27 cellular contexts compared by ENCODE assay signal in the genomic region with DNA sequence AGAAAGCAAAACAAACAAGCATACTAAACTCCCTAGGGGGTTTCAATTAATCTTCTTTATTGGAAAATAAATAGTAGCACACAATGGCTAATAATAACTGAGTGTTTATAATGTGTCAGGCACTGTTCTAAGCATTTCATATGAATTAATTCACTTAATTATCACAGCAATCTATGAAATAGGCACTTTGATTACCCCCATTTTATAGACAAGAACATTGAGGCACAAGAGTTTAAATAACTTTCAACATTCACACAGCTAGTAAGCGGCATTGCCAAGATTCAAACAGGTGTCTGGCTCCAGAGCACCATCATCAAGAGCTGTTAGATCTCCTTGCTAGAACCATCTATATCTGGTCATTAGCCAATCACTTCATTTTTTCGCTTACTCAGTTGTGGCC.
"Had no signal": no experiment of that assay in that cellular context is flagged by ENCODE, and none has a peak within 500 bp of the region (broad histone marks: within the 10 kb centered on the region; RNA-seq: fewer than 3 reads in every experiment).

No MANE protein-coding gene starts in this region.

- H3K27ac ChIP-seq: ascending aorta, breast epithelium, cardiac muscle cell, colonic mucosa had no signal

- H3K4me3 ChIP-seq: ascending aorta, breast epithelium, cardiac muscle cell, colonic mucosa had no signal

- H3K9me3 ChIP-seq: ascending aorta, breast epithelium, colonic mucosa had no signal

- DNase-seq: activated CD4-positive, alpha-beta memory T cell treated with anti-CD3 and anti-CD28 coated beads for 36 hours; activated CD4-positive, alpha-beta T cell treated with anti-CD3 and anti-CD28 coated beads for 36 hours; activated CD4-positive, alpha-beta T cell treated with anti-CD3 and anti-CD28 coated beads, Interleukin-2, amount 10 ng/mL, durations not matched to agents 24 days and 14 days; activated CD4-positive, CD25-positive, alpha-beta regulatory T cell; activated CD4-positive, CD25-positive, alpha-beta regulatory T cell treated with anti-CD3 and anti-CD28 coated beads, Interleukin-2, amount 50 U/mL, for 72 hours; activated CD8-positive, alpha-beta memory T cell treated with anti-CD3 and anti-CD28 coated beads, Interleukin-2, amount 50 U/mL, for 48 hours; activated gamma-delta T cell; activated naive CD4-positive, alpha-beta T cell; activated naive CD4-positive, alpha-beta T cell treated with anti-CD3 and anti-CD28 coated beads, Interleukin-2, amount 10 ng/mL, durations not matched to agents 7 days and 5 days; activated naive CD8-positive, alpha-beta T cell treated with anti-CD3 and anti-CD28 coated beads, Interleukin-2, amount 10 ng/mL, durations not matched to agents 7 days and 5 days; activated T-cell treated with anti-CD3 and anti-CD28 coated beads for 4 hours; activated T-cell treated with anti-CD3 and anti-CD28 coated beads, Interleukin-2, amount 50 U/mL, for 24 hours; activated T-cell treated with anti-CD3 and anti-CD28 coated beads, Interleukin-2, amount 50 U/mL, for 72 hours; central memory CD4-positive, alpha-beta T cell; cerebellar nuclear complex; colonic mucosa; effector CD8-positive, alpha-beta T cell; foreskin fibroblast; head of caudate nucleus; hippocampal formation had no signal

- H3K36me3 ChIP-seq: ascending aorta, breast epithelium, cardiac muscle cell, colonic mucosa had no signal

- H3K4me1 ChIP-seq: breast epithelium, colonic mucosa had no signal

- H3K27me3 ChIP-seq: ascending aorta, breast epithelium, cardiac muscle cell, colonic mucosa had no signal

- FAIRE-seq: endometrium, frontal cortex had no signal

- ATAC-seq: activated CD4-positive, alpha-beta T cell treated with anti-CD3 and anti-CD28 coated beads for 36 hours; activated naive CD4-positive, alpha-beta T cell treated with anti-CD3 and anti-CD28 coated beads, Interleukin-2, amount 50 U/mL, for 72 hours; activated T-cell treated with anti-CD3 and anti-CD28 coated beads, Interleukin-2, amount 50 U/mL, for 72 hours; esophagus mucosa had no signal
